10 cellular contexts compared by ENCODE assay signal in the genomic region with DNA sequence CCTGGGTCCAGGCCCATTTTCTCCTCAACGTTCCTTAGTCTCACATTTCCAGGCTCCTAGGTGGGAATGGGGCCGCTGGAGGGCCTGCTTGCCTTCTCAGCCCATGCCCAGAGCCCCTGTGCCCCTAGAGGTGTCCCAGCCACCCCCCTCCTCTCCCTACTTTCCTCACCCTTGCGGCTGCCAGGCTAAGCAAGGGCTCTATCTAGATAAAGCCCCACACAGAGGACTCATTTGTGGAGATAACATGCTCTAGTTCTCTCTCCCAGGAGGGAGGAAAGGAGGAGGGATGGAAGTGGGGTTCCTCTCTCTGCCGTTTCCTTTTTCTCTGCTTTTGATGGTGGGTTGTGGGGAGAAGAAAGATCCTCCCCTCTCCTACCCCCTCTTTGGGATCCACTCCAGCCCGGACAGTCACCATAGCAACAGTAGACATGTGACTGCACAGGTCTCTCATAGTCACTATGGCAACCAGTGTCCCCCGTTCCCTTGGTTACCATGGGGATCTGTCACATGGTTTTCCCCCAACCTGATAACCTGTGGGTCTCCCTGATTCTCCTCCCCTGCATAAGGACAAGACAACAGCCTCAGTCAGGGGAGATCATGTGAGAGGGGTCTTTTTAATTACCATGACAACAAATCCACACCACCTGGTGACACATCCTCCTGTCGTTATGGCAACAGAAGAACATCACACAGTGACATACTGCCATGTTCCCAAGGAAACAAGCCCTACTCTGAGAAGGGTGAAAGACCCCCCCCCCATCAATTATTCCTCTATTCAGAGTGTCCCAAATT. TPM values are rescaled to one million over a fixed set of nuclear protein-coding genes. Genes with fewer than 3 reads are reported as not detected.
DNase-seq lines count a peak whose midpoint lies in the region; ATAC-seq lines count a peak whose summit lies in the region.
"Had no signal": no experiment of that assay in that cellular context is flagged by ENCODE, and none has a peak within 500 bp of the region (broad histone marks: within the 10 kb centered on the region; RNA-seq: fewer than 3 reads in every experiment).

No MANE protein-coding gene starts in this region.

- in situ Hi-C loops in Caki2 (cut with HindIII; ENCODE audit: low pct_unique_long_range_greater_than_20kb, low sequenced_read_pairs) = no loop called here

- DNase-seq in Caki2 (ENCODE audit: low read depth) = peak; percentile 59
- DNase-seq in NCI-H1417 treated with DMSO at 0.1 percent for 48 hours (lab: John Stamatoyannopoulos, UW) = peak; percentile 29
- peak; percentile 49 for DNase-seq in astrocyte of the hippocampus (ENCODE audit: low read depth, low spot score)
- DNase-seq in midbrain (lab: John Stamatoyannopoulos, UW) = peak; percentile 42
- DNase-seq in RPMI8226 = no peak
- DNase-seq in A172 (ENCODE audit: low spot score) = no peak
- DNase-seq in NOMO-1 treated with DMSO at 0.1 percent for 48 hours (lab: John Stamatoyannopoulos, UW; ENCODE audit: unreplicated experiment) = no peak
- DNase-seq: NK-92 treated with Interleukin-12 subunit alpha and Interleukin-12 subunit beta, amount 100 ng/mL, for 24 hours had no signal

- ATAC-seq in GM21619 (IDR thresholded peaks at IDR 0.05; ENCODE audit: unreplicated experiment) = no peak

RNA-seq across cellular contexts. Expression of a gene that starts 5.2 kb away (rescaled TPM):
- 0.35 and 3.3 TPM in 2 replicates for total RNA-seq in Caki2 (2014; rRNA removed; shearing (Covaris generic); ENCODE audit: low replicate concordance)
- 0.17 and 0.81 TPM in 2 replicates for total RNA-seq in A172 (2014; rRNA removed; shearing (Covaris generic))

RNA-seq across cellular contexts. Expression of a gene that starts 18.8 kb away (rescaled TPM):
- 138 and 140 TPM in 2 replicates for total RNA-seq in Caki2 (2014; rRNA removed; shearing (Covaris generic); ENCODE audit: low replicate concordance)
- total RNA-seq in A172 (2014; rRNA removed; shearing (Covaris generic)) = 80.7 and 97.7 TPM in 2 replicates

RNA-seq across cellular contexts. Expression of a gene that starts 33.2 kb away (rescaled TPM):
- total RNA-seq in Caki2 (2014; rRNA removed; shearing (Covaris generic); ENCODE audit: low replicate concordance) = 0.07 and 0.32 TPM in 2 replicates
- 0.14 TPM in 1 of 2 replicates, not detected in the other for total RNA-seq in A172 (2014; rRNA removed; shearing (Covaris generic))
- total RNA-seq: posterior vena cava had no signal

RNA-seq across cellular contexts. Expression of a gene that starts 57.5 kb away (rescaled TPM):
- total RNA-seq in Caki2 (2014; rRNA removed; shearing (Covaris generic); ENCODE audit: low replicate concordance) = 1.1 and 9.3 TPM in 2 replicates
- total RNA-seq in A172 (2014; rRNA removed; shearing (Covaris generic)) = not detected in 2 replicates

Comparison
In these comparisons a context has a peak if more than half of its experiments do, and no peak if none do; other contexts are left out.
1. DNase-seq: peak in Caki2 (single experiment), NCI-H1417 treated with DMSO at 0.1 percent for 48 hours (single experiment), astrocyte of the hippocampus (single experiment) and midbrain (single experiment); none in RPMI8226 (single experiment), A172 (single experiment) and NOMO-1 treated with DMSO at 0.1 percent for 48 hours (single experiment).